8 cellular contexts compared by ENCODE assay signal in genomic region chr19:37657157-37657556, GRCh38. TPM values are rescaled to one million over a fixed set of nuclear protein-coding genes. Genes with fewer than 3 reads are reported as not detected.
DNase-seq lines count a peak whose midpoint lies in the region; ATAC-seq and TF ChIP-seq lines count a peak whose summit lies in the region.
"Not testable (repeated sequence)": the region's sequence is repeated elsewhere in the genome, so short reads cannot be mapped to it uniquely, and the experiment has no call there.

No MANE protein-coding gene starts in this region.

- H3K9me3 Mint-ChIP-seq in CD4-positive, CD25-positive, alpha-beta regulatory T cell = peaks cover 0 to 10% (median 2%) of the 10 kb centered on the region in 7 donors
- not testable (repeated sequence) for H3K9me3 Mint-ChIP-seq in WTC11
- peaks cover 15% of the 10 kb centered on the region for H3K9me3 Mint-ChIP-seq in activated T-cell treated with anti-CD3 and anti-CD28 coated beads, Interleukin-2, amount 50 U/mL, for 4 hours
- peaks cover 14% of the 10 kb centered on the region for H3K9me3 Mint-ChIP-seq in activated naive CD8-positive, alpha-beta T cell treated with anti-CD3 and anti-CD28 coated beads, Interleukin-2, amount 10 ng/mL, durations not matched to agents 7 days and 5 days
- peaks cover 45% of the 10 kb centered on the region for H3K9me3 Mint-ChIP-seq in nephron
- peaks cover 23% of the 10 kb centered on the region for H3K9me3 Mint-ChIP-seq in stimulated activated naive CD8-positive, alpha-beta T cell treated with anti-CD3 and anti-CD28 coated beads, Interleukin-15, Interleukin-2, amounts not matched to agents 100 ng/mL and 50 ng/mL, for 24 hours

- DNase-seq in CD4-positive, CD25-positive, alpha-beta regulatory T cell; WTC11 (ENCODE audit: low spot score); activated T-cell treated with anti-CD3 and anti-CD28 coated beads, Interleukin-2, amount 50 U/mL, for 4 hours; activated naive CD8-positive, alpha-beta T cell treated with anti-CD3 and anti-CD28 coated beads, Interleukin-2, amount 10 ng/mL, durations not matched to agents 7 days and 5 days: not testable (repeated sequence)

- not testable (repeated sequence) for TF ChIP-seq CTCF in HEK293 (tag by site-specific recombination; IDR thresholded peaks at IDR 0.05); WTC11 (IDR thresholded peaks at IDR 0.05); nephron (IDR thresholded peaks at IDR 0.05; ENCODE audit: unreplicated experiment in 3 of 3)

- H3K27ac Mint-ChIP-seq in CD4-positive, CD25-positive, alpha-beta regulatory T cell; WTC11; activated naive CD8-positive, alpha-beta T cell treated with anti-CD3 and anti-CD28 coated beads, Interleukin-2, amount 10 ng/mL, durations not matched to agents 7 days and 5 days: not testable (repeated sequence)
- H3K27ac Mint-ChIP-seq in nephron = peak overlapping the region; percentile 92 to 94 (median 92)
- H3K27ac Mint-ChIP-seq in stimulated activated naive CD8-positive, alpha-beta T cell treated with anti-CD3 and anti-CD28 coated beads, Interleukin-15, Interleukin-2, amounts not matched to agents 100 ng/mL and 50 ng/mL, for 24 hours = peak overlapping the region; percentile 55

- H3K4me3 Mint-ChIP-seq in CD4-positive, CD25-positive, alpha-beta regulatory T cell = peak overlapping the region; percentile 90 to 99 (median 96)
- H3K4me3 Mint-ChIP-seq in WTC11 (peak overlapping the region; percentile 82), nephron (peak overlapping the region; percentile 80 to 99 (median 97))
- H3K4me3 Mint-ChIP-seq in activated T-cell treated with anti-CD3 and anti-CD28 coated beads, Interleukin-2, amount 50 U/mL, for 4 hours = peak overlapping the region; percentile 95
- peak overlapping the region; percentile 80 for H3K4me3 Mint-ChIP-seq in activated naive CD8-positive, alpha-beta T cell treated with anti-CD3 and anti-CD28 coated beads, Interleukin-2, amount 10 ng/mL, durations not matched to agents 7 days and 5 days
- peak overlapping the region; percentile 94 for H3K4me3 Mint-ChIP-seq in stimulated activated naive CD8-positive, alpha-beta T cell treated with anti-CD3 and anti-CD28 coated beads, Interleukin-15, Interleukin-2, amounts not matched to agents 100 ng/mL and 50 ng/mL, for 24 hours

- H3K9me3 ChIP-seq in CD4-positive, CD25-positive, alpha-beta regulatory T cell (ENCODE audit: control insufficient read depth in 2 of 2, low read length in 2 of 2); iPS-20b (ENCODE audit: insufficient read depth, low read depth, low read length): not testable (repeated sequence)
- H3K9me3 ChIP-seq in HEK293 (ENCODE audit: control insufficient read depth, insufficient read depth, low read depth, low read length) = peaks cover 16% of the 10 kb centered on the region

- H3K27me3 ChIP-seq in CD4-positive, CD25-positive, alpha-beta regulatory T cell (ENCODE audit: control insufficient read depth, insufficient read depth, low read length) = not testable (repeated sequence)
- H3K27me3 ChIP-seq in iPS-20b (ENCODE audit: insufficient read depth, low read length) = peaks cover 27% of the 10 kb centered on the region; the same call in 1 of the 2 replicates

- POLR2A ChIA-PET in HEK293 (lab: Yijun Ruan, JAX) (interaction anchor here (0.6 to 0.7 kb wide), 4 partner anchors 30 to 151 kb away, joined by 3 to 7 read pairs (median 6); no protein-coding TSS in a partner anchor), WTC11 (lab: Charles Lee) (interaction anchor here (0.6 to 0.9 kb wide), 3 partner anchors 9 to 912 kb away, joined by 3 to 6 read pairs (median 4); no protein-coding TSS in a partner anchor)
- POLR2A ChIA-PET in activated naive CD8-positive, alpha-beta T cell treated with anti-CD3 and anti-CD28 coated beads, Interleukin-2, amount 10 ng/mL, durations not matched to agents 7 days and 5 days (lab: Charles Lee) = interaction anchor here (0.7 kb wide), 2 partner anchors 485 to 823 kb away, joined by 3 to 4 read pairs; partner anchors contain the start of gene ZNF585A

- not testable (repeated sequence) for H3K27me3 Mint-ChIP-seq in CD4-positive, CD25-positive, alpha-beta regulatory T cell; activated T-cell treated with anti-CD3 and anti-CD28 coated beads, Interleukin-2, amount 50 U/mL, for 4 hours (ENCODE audit: low read depth); activated naive CD8-positive, alpha-beta T cell treated with anti-CD3 and anti-CD28 coated beads, Interleukin-2, amount 10 ng/mL, durations not matched to agents 7 days and 5 days; nephron (ENCODE audit: low read depth); stimulated activated naive CD8-positive, alpha-beta T cell treated with anti-CD3 and anti-CD28 coated beads, Interleukin-15, Interleukin-2, amounts not matched to agents 100 ng/mL and 50 ng/mL, for 24 hours
- H3K27me3 Mint-ChIP-seq in WTC11 (ENCODE audit: low read depth) = peaks cover 40% of the 10 kb centered on the region

- ATAC-seq in CD4-positive, CD25-positive, alpha-beta regulatory T cell (ENCODE audit: low read depth in 2 of 2); WTC11; activated T-cell treated with anti-CD3 and anti-CD28 coated beads, Interleukin-2, amount 50 U/mL, for 4 hours; activated naive CD8-positive, alpha-beta T cell treated with anti-CD3 and anti-CD28 coated beads, Interleukin-2, amount 10 ng/mL, durations not matched to agents 7 days and 5 days (ENCODE audit: low read depth): not testable (repeated sequence)

- H3K4me3 ChIP-seq in CD4-positive, CD25-positive, alpha-beta regulatory T cell (ENCODE audit: low read depth, low read length); HEK293 (ENCODE audit: low read depth, low read length): not testable (repeated sequence)
- peak overlapping the region; percentile 89; the same call in 1 of the 2 replicates for H3K4me3 ChIP-seq in iPS-20b (ENCODE audit: low read length)

- not testable (repeated sequence) for H3K36me3 ChIP-seq in CD4-positive, CD25-positive, alpha-beta regulatory T cell (ENCODE audit: control insufficient read depth, insufficient read depth, low read length); iPS-20b (ENCODE audit: insufficient read depth, low read depth, low read length)
- peaks cover under 1 to 24% of the 10 kb centered on the region in 2 experiments for H3K36me3 ChIP-seq in HEK293 (ENCODE audit: control insufficient read depth in 2 of 2, insufficient read depth in 1 of 2, low read length in 2 of 2)

- peaks cover 24% of the 10 kb centered on the region for H3K4me1 ChIP-seq in CD4-positive, CD25-positive, alpha-beta regulatory T cell (ENCODE audit: control insufficient read depth, insufficient read depth, low read length, poor library complexity, severe bottlenecking)
- not testable (repeated sequence) for H3K4me1 ChIP-seq in HEK293 (ENCODE audit: control insufficient read depth, insufficient read depth, low read length); iPS-20b (ENCODE audit: insufficient read depth, low read length)

- not testable (repeated sequence) for H3K27ac ChIP-seq in CD4-positive, CD25-positive, alpha-beta regulatory T cell (ENCODE audit: insufficient read depth, low read length, poor library complexity, severe bottlenecking); HEK293 (ENCODE audit: extremely low read depth, low read depth, low read length); iPS-20b (ENCODE audit: low read length)

- not testable (repeated sequence) for H3K36me3 Mint-ChIP-seq in CD4-positive, CD25-positive, alpha-beta regulatory T cell; WTC11; activated T-cell treated with anti-CD3 and anti-CD28 coated beads, Interleukin-2, amount 50 U/mL, for 4 hours (ENCODE audit: insufficient read depth)
- peaks cover 15% of the 10 kb centered on the region for H3K36me3 Mint-ChIP-seq in activated naive CD8-positive, alpha-beta T cell treated with anti-CD3 and anti-CD28 coated beads, Interleukin-2, amount 10 ng/mL, durations not matched to agents 7 days and 5 days
- H3K36me3 Mint-ChIP-seq in nephron (ENCODE audit: low read depth) = peaks cover 34% of the 10 kb centered on the region
- peaks cover 37% of the 10 kb centered on the region for H3K36me3 Mint-ChIP-seq in stimulated activated naive CD8-positive, alpha-beta T cell treated with anti-CD3 and anti-CD28 coated beads, Interleukin-15, Interleukin-2, amounts not matched to agents 100 ng/mL and 50 ng/mL, for 24 hours (ENCODE audit: low read depth)

- H3K9ac ChIP-seq in iPS-20b (ENCODE audit: low read depth, low read length) = not testable (repeated sequence)

- CTCF ChIA-PET in HEK293 (lab: Yijun Ruan, JAX) = interaction anchor here (0.6 to 1.3 kb wide), 2 partner anchors 63 to 323 kb away, joined by 3 read pairs; partner anchors contain the start of gene ZNF607
- CTCF ChIA-PET in WTC11 (lab: Charles Lee) = not testable (repeated sequence)

- peaks cover 23 to 37% (median 24%) of the 10 kb centered on the region in 4 donors for H3K4me1 Mint-ChIP-seq in CD4-positive, CD25-positive, alpha-beta regulatory T cell
- H3K4me1 Mint-ChIP-seq in WTC11 (peaks cover 17% of the 10 kb centered on the region), nephron (peaks cover 20% of the 10 kb centered on the region)
- H3K4me1 Mint-ChIP-seq in activated T-cell treated with anti-CD3 and anti-CD28 coated beads, Interleukin-2, amount 50 U/mL, for 4 hours (ENCODE audit: low read depth) = peaks cover 33% of the 10 kb centered on the region
- peaks cover 18% of the 10 kb centered on the region for H3K4me1 Mint-ChIP-seq in activated naive CD8-positive, alpha-beta T cell treated with anti-CD3 and anti-CD28 coated beads, Interleukin-2, amount 10 ng/mL, durations not matched to agents 7 days and 5 days
- peaks cover 37% of the 10 kb centered on the region for H3K4me1 Mint-ChIP-seq in stimulated activated naive CD8-positive, alpha-beta T cell treated with anti-CD3 and anti-CD28 coated beads, Interleukin-15, Interleukin-2, amounts not matched to agents 100 ng/mL and 50 ng/mL, for 24 hours (ENCODE audit: low read depth)

RNA-seq across cellular contexts. Expression of gene ZFP30, which starts 1.9 kb away (rescaled TPM):
- 10.7 TPM for total RNA-seq in CD4-positive, CD25-positive, alpha-beta regulatory T cell
- 1 to 10 TPM; 1.5 to 2.6 (median 2.3) TPM for polyA plus RNA-seq in CD4-positive, CD25-positive, alpha-beta regulatory T cell
- 7.1 to 7.7 TPM (median 7.3 TPM) in 3 replicates for total RNA-seq in WTC11 (2021)
- total RNA-seq in activated T-cell treated with anti-CD3 and anti-CD28 coated beads, Interleukin-2, amount 50 U/mL, for 4 hours = 1 to 10 TPM; 4.1 to 4.2 (median 4.1) TPM
- 10 to 100 TPM; 16.6 to 18.9 TPM for total RNA-seq in activated naive CD8-positive, alpha-beta T cell treated with anti-CD3 and anti-CD28 coated beads, Interleukin-2, amount 10 ng/mL, durations not matched to agents 7 days and 5 days
